Comparison of ENCODE assay signal across 8 cellular contexts in genomic region chr10:78033623-78034470, GRCh38. TPM values are rescaled to one million over a fixed set of nuclear protein-coding genes. Genes with fewer than 3 reads are reported as not detected.
DNase-seq lines count a peak whose midpoint lies in the region; ATAC-seq and TF ChIP-seq lines count a peak whose summit lies in the region.

RPS24 (plus strand) TSS chr10:78033863; CDS start chr10:78033902, 39 bp downstream.

- H3K9me3 ChIP-seq in WERI-Rb-1 (ENCODE audit: severe bottlenecking): no peaks in the 10 kb centered on the region
- H3K9me3 ChIP-seq in mammary epithelial cell (replicated peaks; ENCODE audit: insufficient read depth, low read length): no peaks in the 10 kb centered on the region
- H3K9me3 ChIP-seq in iPS-20b (ENCODE audit: insufficient read depth, low read depth, low read length): no peaks in the 10 kb centered on the region

- H3K4me1 ChIP-seq in mammary epithelial cell (ENCODE audit: insufficient read depth, low read length) (peaks cover 43% of the 10 kb centered on the region), iPS-20b (ENCODE audit: insufficient read depth, low read length) (peaks cover 30% of the 10 kb centered on the region)

- ATAC-seq in GM18873 (IDR thresholded peaks at IDR 0.05; ENCODE audit: low FRiP score, unreplicated experiment) (peak; percentile 82), HG03139 (IDR thresholded peaks at IDR 0.05; ENCODE audit: unreplicated experiment) (peak; percentile 87)

- in situ Hi-C loops in ACHN (cut with HindIII; ENCODE audit: low pct_ligation_motif_present, low pct_unique_long_range_greater_than_20kb, low sequenced_read_pairs): loop anchor here (25.0 kb wide), 1 partner anchor 103 kb away; no protein-coding TSS in a partner anchor
- in situ Hi-C loops in mammary epithelial cell (cut with MboI; ENCODE audit: low sequenced_read_pairs in 2 of 2): no loop called here

- H3K9ac ChIP-seq in mammary epithelial cell (ENCODE audit: insufficient read depth, low read length): peak within 1 kb of the TSS; percentile 94
- H3K9ac ChIP-seq in iPS-20b (ENCODE audit: low read depth, low read length): peak within 1 kb of the TSS; percentile 99

- no peaks in the 10 kb centered on the region for H3K27me3 ChIP-seq in WERI-Rb-1 (ENCODE audit: insufficient read depth, low read depth, severe bottlenecking)
- no peaks in the 10 kb centered on the region for H3K27me3 ChIP-seq in mammary epithelial cell (ENCODE audit: insufficient read depth, low read length)
- no peaks in the 10 kb centered on the region for H3K27me3 ChIP-seq in iPS-20b (ENCODE audit: insufficient read depth, low read length)

- H3K4me2 ChIP-seq in mammary epithelial cell (ENCODE audit: insufficient read depth, low read depth, low read length): peak within 1 kb of the TSS; percentile 88

- DNase-seq in ACHN (peak; percentile 98), NCI-H2227 (lab: John Stamatoyannopoulos, UW; ENCODE audit: unreplicated experiment) (peak; percentile 94), WERI-Rb-1 (peak; percentile 95), mammary epithelial cell (peak; percentile 97)

- H3K79me2 ChIP-seq in mammary epithelial cell (ENCODE audit: insufficient read depth, low read length): peaks cover 56% of the 10 kb centered on the region

- WGBS in mammary epithelial cell (ENCODE audit: low coverage, missing lambda C conversion rate): 3% methylated on average over 28 of the region's 55 CpGs

- TF ChIP-seq CTCF in WERI-Rb-1 (IDR thresholded peaks at IDR 0.05; ENCODE audit: low read depth, low read length) (no peak), mammary epithelial cell (conservative IDR thresholded peaks at IDR 0.05 in 1 of 2, IDR thresholded peaks at IDR 0.05 in 1 of 2; ENCODE audit: extremely low read depth in 1 of 2, insufficient read depth in 1 of 2, low read depth in 1 of 2, low read length in 2 of 2) (peak in 1 of 2 donors; percentile 1)

- H3K27ac ChIP-seq in WERI-Rb-1: peak within 1 kb of the TSS; percentile 81
- H3K27ac ChIP-seq in mammary epithelial cell (ENCODE audit: insufficient read depth, low read depth, low read length): peak within 1 kb of the TSS; percentile 63
- H3K27ac ChIP-seq in iPS-20b (ENCODE audit: low read length): peak within 1 kb of the TSS; percentile 59
- peak within 1 kb of the TSS; percentile 53 to 94 (median 82) for H3K27ac ChIP-seq in skin epidermis

- peak within 1 kb of the TSS; percentile 89 for H3K4me3 ChIP-seq in WERI-Rb-1 (ENCODE audit: low read depth, low read length)
- peak within 1 kb of the TSS; percentile 68 to 91 (median 78) for H3K4me3 ChIP-seq in mammary epithelial cell (replicated peaks in 1 of 3; ENCODE audit: insufficient read depth in 1 of 3, low read depth in 2 of 3, low read length in 3 of 3)
- H3K4me3 ChIP-seq in iPS-20b (ENCODE audit: low read length): peak within 1 kb of the TSS; percentile 99
- peak within 1 kb of the TSS; percentile 71 to 90 (median 84) for H3K4me3 ChIP-seq in skin epidermis

- H3K36me3 ChIP-seq in WERI-Rb-1 (peaks cover 50% of the 10 kb centered on the region), mammary epithelial cell (ENCODE audit: insufficient read depth, low read length) (peaks cover 30% of the 10 kb centered on the region), iPS-20b (ENCODE audit: insufficient read depth, low read depth, low read length) (peaks cover 47% of the 10 kb centered on the region)

- H4K20me1 ChIP-seq in mammary epithelial cell (ENCODE audit: insufficient read depth, low read length): peaks cover 10% of the 10 kb centered on the region

- H2AFZ ChIP-seq in mammary epithelial cell (ENCODE audit: low read depth, low read length): peak within 1 kb of the TSS; percentile 82

- CTCF ChIA-PET in mammary epithelial cell (lab: Charles Lee; ENCODE audit: low non-redundant PET): no interaction called here

- dilution Hi-C loops in mammary epithelial cell (cut with HindIII; ENCODE audit: low sequenced_read_pairs): no loop called here

- BruUV-seq in mammary epithelial cell (replicated peaks; lab: Mats Ljungman, UMichigan): TSS peak; percentile 62

- intact Hi-C loops in mammary epithelial cell (cut with micrococcal nuclease): no loop called here

RNA-seq across cellular contexts. Expression of gene RPS24, which starts in this region (rescaled TPM):
- total RNA-seq in mammary epithelial cell: 1,000 to 10,000 TPM; 1,075 to 1,343 TPM
- polyA plus RNA-seq in mammary epithelial cell: 3,275 TPM
- polyA minus RNA-seq in mammary epithelial cell: 684 TPM

Comparison
In these comparisons a context has a peak if more than half of its experiments do, and no peak if none do; other contexts are left out.
1. Peak in every context shown above with its lines: DNase-seq, ATAC-seq, H3K4me3 ChIP-seq and H3K27ac ChIP-seq.